In the genomic region with DNA sequence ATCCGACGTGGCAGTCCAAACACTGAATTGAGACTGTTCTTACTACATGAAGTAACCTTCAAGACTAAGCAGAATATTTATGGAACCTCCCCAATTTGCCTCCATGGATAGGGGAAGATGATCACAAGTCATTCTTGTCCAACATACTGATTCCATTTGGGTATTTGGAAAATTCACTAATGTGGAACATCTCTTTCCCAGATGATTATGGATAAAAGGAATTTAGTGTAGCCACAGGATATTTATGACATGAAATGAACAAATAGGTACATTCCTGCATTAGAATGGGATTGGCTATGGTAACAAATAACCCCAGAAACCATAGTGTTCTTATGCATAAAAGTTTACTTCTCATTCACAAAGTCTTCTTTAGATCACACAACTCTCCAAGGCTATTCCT, we compare ENCODE assay signal across 18 cellular contexts. TPM values are rescaled to one million over a fixed set of nuclear protein-coding genes. Genes with fewer than 3 reads are reported as not detected.
DNase-seq lines count a peak whose midpoint lies in the region; ATAC-seq and TF ChIP-seq lines count a peak whose summit lies in the region.
"Had no signal": no experiment of that assay in that cellular context is flagged by ENCODE, and none has a peak within 500 bp of the region (broad histone marks: within the 10 kb centered on the region; RNA-seq: fewer than 3 reads in every experiment).

No MANE protein-coding gene starts in this region.

- H2AFZ ChIP-seq in osteoblast (ENCODE audit: low read length) = no peak overlapping the region

- H3K4me3 ChIP-seq in HFF-Myc (replicated peaks; ENCODE audit: low read depth, low read length) = no peak overlapping the region
- H3K4me3 ChIP-seq in osteoblast (ENCODE audit: insufficient read depth, low read length) = no peak overlapping the region

- ATAC-seq in stimulated activated memory B cell treated with anti-CD40 and anti-IgM and Interleukin-4, amounts not matched to agents 10 μg/mL and 1 μg/mL and 100 μg/mL, for 72 hours = no peak
- ATAC-seq: PC-3 had no signal

- no peaks in the 10 kb centered on the region for H3K4me1 Mint-ChIP-seq in stimulated activated memory B cell treated with anti-CD40 and anti-IgM and Interleukin-4, amounts not matched to agents 10 μg/mL and 1 μg/mL and 100 μg/mL, for 72 hours
- H3K4me1 Mint-ChIP-seq: CD8-positive, alpha-beta memory T cell had no signal

- H3K4me1 ChIP-seq in osteoblast (ENCODE audit: insufficient read depth, low read length) = peaks cover 55% of the 10 kb centered on the region

- no peaks in the 10 kb centered on the region for H4K20me1 ChIP-seq in osteoblast (ENCODE audit: insufficient read depth, low read length)

- H3K27me3 ChIP-seq in osteoblast (ENCODE audit: insufficient read depth, low read length) = no peaks in the 10 kb centered on the region

- no peaks in the 10 kb centered on the region for H3K36me3 ChIP-seq in osteoblast (ENCODE audit: insufficient read depth, low read length)

- no peaks in the 10 kb centered on the region for H3K9me3 Mint-ChIP-seq in stimulated activated memory B cell treated with anti-CD40 and anti-IgM and Interleukin-4, amounts not matched to agents 10 μg/mL and 1 μg/mL and 100 μg/mL, for 72 hours
- H3K9me3 Mint-ChIP-seq: CD8-positive, alpha-beta memory T cell had no signal

- no peaks in the 10 kb centered on the region for H3K79me2 ChIP-seq in osteoblast (ENCODE audit: insufficient read depth, low read length)

- no peaks in the 10 kb centered on the region for H3K36me3 Mint-ChIP-seq in stimulated activated memory B cell treated with anti-CD40 and anti-IgM and Interleukin-4, amounts not matched to agents 10 μg/mL and 1 μg/mL and 100 μg/mL, for 72 hours
- H3K36me3 Mint-ChIP-seq: CD8-positive, alpha-beta memory T cell had no signal

- peak overlapping the region; percentile 83 for H3K27ac ChIP-seq in osteoblast (ENCODE audit: low read depth, low read length)
- H3K27ac ChIP-seq in caudate nucleus (ENCODE audit: low read depth, low read length) = no peak overlapping the region
- H3K27ac ChIP-seq: RWPE1 had no signal

- no peak for TF ChIP-seq CTCF in HFF-Myc (IDR thresholded peaks at IDR 0.05; ENCODE audit: low read depth, low read length, missing control alignments)
- no peak for TF ChIP-seq CTCF in osteoblast (IDR thresholded peaks at IDR 0.05; ENCODE audit: extremely low read depth, low read depth, low read length)

- no peak overlapping the region for H3K27ac Mint-ChIP-seq in stimulated activated memory B cell treated with anti-CD40 and anti-IgM and Interleukin-4, amounts not matched to agents 10 μg/mL and 1 μg/mL and 100 μg/mL, for 72 hours

- H3K4me3 Mint-ChIP-seq in stimulated activated memory B cell treated with anti-CD40 and anti-IgM and Interleukin-4, amounts not matched to agents 10 μg/mL and 1 μg/mL and 100 μg/mL, for 72 hours = no peak overlapping the region
- H3K4me3 Mint-ChIP-seq: CD8-positive, alpha-beta memory T cell had no signal

- H3K9me3 ChIP-seq in osteoblast (ENCODE audit: low read depth, low read length) = no peaks in the 10 kb centered on the region

- no peak overlapping the region for H3K4me2 ChIP-seq in osteoblast (ENCODE audit: insufficient read depth, low read length)

- DNase-seq in EL (peak; percentile 66), HFF-Myc (ENCODE audit: extremely low read depth, low read depth) (peak; percentile 30), fibroblast of gingiva (ENCODE audit: low read depth) (peak; percentile 40), osteoblast (ENCODE audit: insufficient read length, low spot score, missing footprints) (no peak), caudate nucleus (lab: John Stamatoyannopoulos, UW) (no peak), NCI-H146 (lab: John Stamatoyannopoulos, UW) (no peak)
- DNase-seq: C1 segment of cervical spinal cord; CD8-positive, alpha-beta memory T cell; DMS79; NCI-H1417 treated with DMSO at 0.1 percent for 48 hours; NCI-H1930; NCI-H345; NCI-H526; PC-3; SIG-M5 had no signal

- peaks cover 19% of the 10 kb centered on the region for H3K27me3 Mint-ChIP-seq in stimulated activated memory B cell treated with anti-CD40 and anti-IgM and Interleukin-4, amounts not matched to agents 10 μg/mL and 1 μg/mL and 100 μg/mL, for 72 hours

RNA-seq across cellular contexts. Expression of gene SGIP1, which starts 40.2 kb away (rescaled TPM):
- 17.4 and 31.5 TPM in 2 replicates for total RNA-seq in osteoblast
- total RNA-seq: CD8-positive, alpha-beta memory T cell; MCF 10A; PC-3 had no signal

Comparison
In these comparisons a context has a peak if more than half of its experiments do, and no peak if none do; other contexts are left out.
1. DNase-seq: peak in EL (single experiment), HFF-Myc (single experiment) and fibroblast of gingiva (single experiment); none in osteoblast (single experiment), caudate nucleus (0 of 61) and NCI-H146 (single experiment).